ENCODE assay signal across 3 cellular contexts in the genomic region with DNA sequence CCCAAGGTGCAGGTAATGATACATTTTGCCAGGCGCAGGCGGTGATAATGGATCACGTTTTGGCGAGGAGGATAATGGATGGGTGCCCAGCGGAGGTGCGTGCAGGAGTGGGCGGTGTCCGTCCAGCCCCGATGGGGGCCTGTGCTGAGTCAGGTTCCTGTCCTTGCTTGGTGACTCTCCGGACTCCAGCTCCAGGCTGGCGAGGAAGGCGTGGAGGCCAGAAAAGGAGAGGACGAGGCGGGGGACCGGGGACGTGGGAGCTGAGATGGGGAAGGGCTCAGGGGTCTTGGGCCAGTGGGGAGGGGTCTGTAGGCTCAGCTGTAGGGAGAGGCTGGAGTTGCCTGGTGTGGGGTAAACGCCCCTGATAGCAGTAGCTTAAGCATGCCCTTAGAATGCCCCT.
"Had no signal": no experiment of that assay in that cellular context is flagged by ENCODE, and none has a peak within 500 bp of the region (broad histone marks: within the 10 kb centered on the region; RNA-seq: fewer than 3 reads in every experiment).

No MANE protein-coding gene starts in this region.

- H3K4me3 ChIP-seq: GM12878 had no signal

- DNase-seq: GDM1, GF-D8 had no signal

- ATAC-seq: GM12878 had no signal
